ENCODE assay signal across 9 cellular contexts in the genomic region with DNA sequence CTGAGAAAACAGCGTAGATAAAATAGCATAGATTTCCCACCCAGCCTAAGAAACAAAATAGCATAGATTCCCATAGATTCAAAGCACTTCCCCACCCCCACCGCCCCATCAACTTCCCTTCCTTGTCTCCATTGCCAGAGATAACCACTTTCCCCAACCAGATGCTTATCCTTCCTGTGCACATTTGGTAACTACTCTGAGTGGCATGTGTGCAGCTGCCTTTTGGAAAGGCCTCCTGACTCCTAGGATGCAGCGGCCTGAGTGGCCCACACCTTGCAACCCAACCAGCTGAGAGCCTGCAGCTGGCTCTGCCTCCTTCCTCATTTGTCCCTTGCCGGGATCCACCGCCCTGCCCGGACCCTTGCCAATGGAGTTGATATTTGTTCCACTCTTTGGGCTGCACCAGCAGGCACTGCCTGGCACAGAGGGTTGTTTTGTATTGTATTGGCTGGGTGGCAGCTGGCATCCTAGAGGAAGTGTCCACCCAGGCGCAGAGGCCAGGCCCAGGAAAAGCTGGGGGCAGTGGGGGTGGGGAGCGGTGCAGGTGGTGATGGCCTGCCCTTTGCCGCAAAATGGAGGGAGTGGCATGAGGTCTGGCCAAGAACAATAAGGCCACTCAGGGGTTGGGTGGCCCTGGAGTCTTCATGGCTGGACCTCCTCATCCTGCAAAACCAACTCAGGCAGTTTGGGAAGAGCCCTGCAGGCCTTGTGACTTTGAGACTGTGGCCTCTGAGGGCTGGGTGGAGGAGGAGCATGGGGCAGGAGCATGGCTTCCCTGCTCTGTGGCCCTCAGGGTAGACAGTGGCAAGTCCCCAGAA. TPM values are rescaled to one million over a fixed set of nuclear protein-coding genes. Genes with fewer than 3 reads are reported as not detected.
DNase-seq lines count a peak whose midpoint lies in the region; ATAC-seq and TF ChIP-seq lines count a peak whose summit lies in the region.
"Had no signal": no experiment of that assay in that cellular context is flagged by ENCODE, and none has a peak within 500 bp of the region (broad histone marks: within the 10 kb centered on the region; RNA-seq: fewer than 3 reads in every experiment).

No MANE protein-coding gene starts in this region.

- no peak for TF ChIP-seq CTCF in GM10248 (IDR thresholded peaks at IDR 0.05; ENCODE audit: control extremely low read depth, extremely low read depth, low read depth, missing control alignments)

- no peak for ATAC-seq in GM21737 (IDR thresholded peaks at IDR 0.05; ENCODE audit: unreplicated experiment)
- ATAC-seq: PC-3 had no signal

- CTCF ChIA-PET in GM10248 (lab: Yijun Ruan, JAX) = interaction anchor here (0.6 to 35.8 kb wide), 23 partner anchors 8 to 193 kb away, joined by 3 to 1524 read pairs (median 7); a partner anchor contains a TSS

- POLR2A ChIA-PET in GM10248 (lab: Yijun Ruan, JAX) = no interaction called here

- DNase-seq in C1 segment of cervical spinal cord (lab: John Stamatoyannopoulos, UW) (peak in 13 of 14 donors; percentile 47 to 96 (median 86)), LHCN-M2 (ENCODE audit: low read depth) (peak; percentile 34), cerebellum (ENCODE audit: low spot score) (peak; percentile 40), nucleus accumbens (lab: John Stamatoyannopoulos, UW) (peak in 55 of 56 donors; percentile 28 to 98 (median 91)), GM10248 (ENCODE audit: extremely low spot score) (no peak), NCI-H2081 treated with DMSO at 0.1 percent for 48 hours (lab: John Stamatoyannopoulos, UW) (no peak), HuH-7.5 (ENCODE audit: low spot score) (no peak)
- DNase-seq: PC-3 had no signal

RNA-seq across cellular contexts. Expression of a gene that starts 4.9 kb away (rescaled TPM):
- total RNA-seq in LHCN-M2 (2014; rRNA removed) (3.3 and 6.1 TPM in 2 replicates), cerebellum (7.8 TPM)
- polyA plus RNA-seq in LHCN-M2 (2012) = 8.0 TPM

RNA-seq across cellular contexts. Expression of a gene that starts 19.3 kb away (rescaled TPM):
- total RNA-seq in LHCN-M2 (2014; rRNA removed) = 0.96 and 1.8 TPM in 2 replicates
- 1.3 TPM for polyA plus RNA-seq in LHCN-M2 (2012)
- 11.9 TPM for total RNA-seq in cerebellum

RNA-seq across cellular contexts. Expression of a gene that starts 41.8 kb away (rescaled TPM):
- total RNA-seq in LHCN-M2 (2014; rRNA removed) = 26.3 and 27.1 TPM in 2 replicates
- 51.8 TPM for polyA plus RNA-seq in LHCN-M2 (2012)
- 12.1 TPM for total RNA-seq in cerebellum

RNA-seq across cellular contexts. Expression of a gene that starts 52.7 kb away (rescaled TPM):
- total RNA-seq in LHCN-M2 (2014; rRNA removed) (0.51 and 0.63 TPM in 2 replicates), cerebellum (not detected)
- polyA plus RNA-seq in LHCN-M2 (2012) = 0.05 TPM
- total RNA-seq: PC-3 had no signal

Comparison
In these comparisons a context has a peak if more than half of its experiments do, and no peak if none do; other contexts are left out.
1. DNase-seq: peak in C1 segment of cervical spinal cord (13 of 14), LHCN-M2 (single experiment), cerebellum (single experiment) and nucleus accumbens (55 of 56); none in GM10248 (single experiment), NCI-H2081 treated with DMSO at 0.1 percent for 48 hours (single experiment) and HuH-7.5 (single experiment).